Comparison of ENCODE assay signal across 19 cellular contexts in genomic region chr12:125999643-126000042, GRCh38.
"Had no signal": no experiment of that assay in that cellular context is flagged by ENCODE, and none has a peak within 500 bp of the region (broad histone marks: within the 10 kb centered on the region; RNA-seq: fewer than 3 reads in every experiment).

No MANE protein-coding gene starts in this region.

- DNase-seq: KBM-7; NCI-H1092; NCI-H1105 treated with DMSO at 0.1 percent for 48 hours; NCI-H1417 treated with DMSO at 0.1 percent for 48 hours; NCI-H146; NCI-H1694 treated with DMSO at 0.1 percent for 48 hours; NCI-H1930; NCI-H2081; NCI-H2107; NCI-H2227 treated with DMSO at 0.1 percent for 48 hours; NCI-H524; NCI-H526 treated with DMSO at 0.1 percent for 48 hours; NCI-H748 treated with DMSO at 0.1 percent for 48 hours; NK-92 treated with Interleukin-12 subunit alpha and Interleukin-12 subunit beta, amount 100 ng/mL, for 24 hours; PC-3; SHP77; SK-N-SH; SW 1271 had no signal

- ATAC-seq: Panc1, PC-3 had no signal

- H3K9me3 ChIP-seq: SK-N-SH had no signal
